ENCODE assay signal across 23 cellular contexts in the genomic region with DNA sequence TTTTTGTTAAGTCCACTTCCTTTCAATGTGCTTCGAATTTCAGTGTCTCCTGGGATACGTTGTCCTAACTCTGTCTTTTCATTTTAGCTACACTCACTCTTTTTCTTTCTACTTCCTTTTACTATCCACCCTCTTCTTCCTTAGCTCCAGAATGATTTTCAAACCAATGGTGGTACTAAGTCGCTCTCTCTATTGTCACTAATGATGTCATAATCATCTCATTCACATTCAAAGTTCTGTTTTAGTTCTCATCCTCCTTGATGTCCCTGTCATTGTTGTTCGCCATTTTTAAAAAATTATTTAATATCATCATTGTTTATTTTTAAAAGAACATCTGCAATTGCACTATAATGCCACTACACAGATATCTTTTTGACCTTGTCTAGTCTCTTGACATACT.
"Had no signal": no experiment of that assay in that cellular context is flagged by ENCODE, and none has a peak within 500 bp of the region (broad histone marks: within the 10 kb centered on the region; RNA-seq: fewer than 3 reads in every experiment).

No MANE protein-coding gene starts in this region.

- H3K27ac ChIP-seq: hepatocyte, left ventricle myocardium inferior, neural progenitor cell, ovary, right atrium auricular region, sigmoid colon, suprapubic skin, thoracic aorta, tibial artery, upper lobe of right lung had no signal

- H3K27me3 ChIP-seq: hepatocyte, neural progenitor cell, ovary, right atrium auricular region, sigmoid colon, suprapubic skin, tibial artery, upper lobe of right lung had no signal

- H3K9ac ChIP-seq: neural progenitor cell had no signal

- H3K4me1 ChIP-seq: neural progenitor cell had no signal

- DNase-seq: islet precursor cell; left ventricle myocardium inferior; mesendoderm; naive B cell; natural killer cell; nephron progenitor cell; ovary; sigmoid colon; small intestine; spleen; stimulated activated CD4-positive, alpha-beta T cell treated with anti-CD3 and anti-CD28 coated beads, Interleukin-4, amount 100 ng/mL, for 24 hours; stimulated activated naive CD4-positive, alpha-beta T cell; tibial artery; trophoblast cell; upper lobe of right lung had no signal

- H3K4me2 ChIP-seq: hepatocyte, neural progenitor cell had no signal

- H2AFZ ChIP-seq: hepatocyte, neural progenitor cell had no signal

- H3K4me3 ChIP-seq: hepatocyte, left ventricle myocardium inferior, lung, neural progenitor cell, ovary, right atrium auricular region, sigmoid colon, spleen, suprapubic skin, thoracic aorta, tibial artery, upper lobe of right lung had no signal

- H3K79me2 ChIP-seq: hepatocyte had no signal

- FAIRE-seq: small intestine, urothelium cell line had no signal

- H3K9me3 ChIP-seq: left ventricle myocardium inferior, ovary, right atrium auricular region, sigmoid colon, suprapubic skin, thoracic aorta, tibial artery, upper lobe of right lung had no signal

- ATAC-seq: natural killer cell; stimulated activated effector memory CD8-positive, alpha-beta T cell treated with anti-CD3 and anti-CD28 coated beads, Interleukin-12 subunit alpha, Interleukin-12 subunit beta, amount 100 ng/mL, for 72 hours; upper lobe of right lung had no signal

- H3K36me3 ChIP-seq: left ventricle myocardium inferior, neural progenitor cell, ovary, right atrium auricular region, sigmoid colon, spleen, suprapubic skin, thoracic aorta, tibial artery, upper lobe of right lung had no signal
